ENCODE assay signal across 1 cellular context in genomic region chr17:70298929-70299529, GRCh38.
A peak's percentile ranks its signal among the peaks of the same experiment; 100 is the strongest.
TF ChIP-seq lines count a peak whose summit lies in the region.

No MANE protein-coding gene starts in this region.

TF ChIP-seq in GM12878, 131 proteins besides CTCF, POLR2A, EP300 and RAD21 (continued from another document):
- TF ChIP-seq E4F1 (IDR thresholded peaks at IDR 0.05; ENCODE audit: borderline replicate concordance, partially characterized antibody): no peak
- TF ChIP-seq ZSCAN29 (IDR thresholded peaks at IDR 0.05): no peak
- no peak; the same call in 1 of the 2 replicates for TF ChIP-seq ZNF384 (IDR thresholded peaks at IDR 0.05; ENCODE audit: borderline replicate concordance, low read depth, low read length)
- peak; percentile 46 for TF ChIP-seq SMAD1 (IDR thresholded peaks at IDR 0.05; ENCODE audit: low read depth, partially characterized antibody)
